In genomic region chr15:68875377-68876116, GRCh38 we compare ENCODE assay signal across 8 cellular contexts. TPM values are rescaled to one million over a fixed set of nuclear protein-coding genes. Genes with fewer than 3 reads are reported as not detected.
DNase-seq lines count a peak whose midpoint lies in the region; ATAC-seq, FAIRE-seq and TF ChIP-seq lines count a peak whose summit lies in the region.

No MANE protein-coding gene starts in this region.

- ATAC-seq in activated naive CD8-positive, alpha-beta T cell treated with anti-CD3 and anti-CD28 coated beads, Interleukin-2, amount 50 U/mL, for 24 hours, result peak; percentile 84
- peak; percentile 94 to 99 (median 98) for ATAC-seq in pancreas
- no peak for ATAC-seq in HG02970 (IDR thresholded peaks at IDR 0.05; ENCODE audit: low FRiP score, unreplicated experiment)

- H3K9me3 Mint-ChIP-seq in activated naive CD8-positive, alpha-beta T cell treated with anti-CD3 and anti-CD28 coated beads, Interleukin-2, amount 50 U/mL, for 24 hours, result no peaks in the 10 kb centered on the region

- H3K4me3 Mint-ChIP-seq in activated naive CD8-positive, alpha-beta T cell treated with anti-CD3 and anti-CD28 coated beads, Interleukin-2, amount 50 U/mL, for 24 hours, result no peak overlapping the region

- H3K9me3 ChIP-seq in pancreas (no peaks in the 10 kb centered on the region), thymus (ENCODE audit: control insufficient read depth) (no peaks in the 10 kb centered on the region)

- 7 to 8% methylated on average over 31 of the region's 31 CpGs for WGBS in pancreas, 2 donors
- WGBS in thymus, result 25% methylated on average over 31 of the region's 31 CpGs

- no peak overlapping the region for H3K4me3 ChIP-seq in GM06990 (replicated peaks; ENCODE audit: low read depth, low read length)
- H3K4me3 ChIP-seq in pancreas, result peak overlapping the region in 2 of 4 donors; percentile 22 to 37
- peak overlapping the region; percentile 40 for H3K4me3 ChIP-seq in thymus (ENCODE audit: low read length)

- no peak overlapping the region for H3K27ac Mint-ChIP-seq in activated naive CD8-positive, alpha-beta T cell treated with anti-CD3 and anti-CD28 coated beads, Interleukin-2, amount 50 U/mL, for 24 hours

- intact Hi-C loops in cardiac septum (cut with DNase I) (loop anchor here (1.0 to 5.0 kb wide), 4 partner anchors 91 to 323 kb away; no protein-coding TSS in a partner anchor), pancreas (cut with DNase I) (loop anchor here in 2 of 3 donors (10.0 kb wide), 4 partner anchors 91 to 321 kb away; no protein-coding TSS in a partner anchor)

- H3K36me3 ChIP-seq in GM06990 (ENCODE audit: control insufficient read depth, insufficient read depth, low read length), result no peaks in the 10 kb centered on the region
- H3K36me3 ChIP-seq in pancreas, result no peaks in the 10 kb centered on the region
- H3K36me3 ChIP-seq in thymus (ENCODE audit: control insufficient read depth, insufficient read depth), result no peaks in the 10 kb centered on the region

- no peaks in the 10 kb centered on the region for H3K27me3 ChIP-seq in GM06990 (replicated peaks; ENCODE audit: control insufficient read depth, insufficient read depth, low read length)
- H3K27me3 ChIP-seq in pancreas, result no peaks in the 10 kb centered on the region
- no peaks in the 10 kb centered on the region for H3K27me3 ChIP-seq in thymus (ENCODE audit: control insufficient read depth, insufficient read depth)

- H3K27ac ChIP-seq in pancreas (no peak overlapping the region), thymus (ENCODE audit: low read depth) (no peak overlapping the region)

- peaks cover 2% of the 10 kb centered on the region for H3K4me1 Mint-ChIP-seq in activated naive CD8-positive, alpha-beta T cell treated with anti-CD3 and anti-CD28 coated beads, Interleukin-2, amount 50 U/mL, for 24 hours

- H3K36me3 Mint-ChIP-seq in activated naive CD8-positive, alpha-beta T cell treated with anti-CD3 and anti-CD28 coated beads, Interleukin-2, amount 50 U/mL, for 24 hours (ENCODE audit: low read depth), result no peaks in the 10 kb centered on the region

- no peaks in the 10 kb centered on the region for H3K4me1 ChIP-seq in pancreas
- H3K4me1 ChIP-seq in thymus (ENCODE audit: control insufficient read depth, insufficient read depth, low read length), result no peaks in the 10 kb centered on the region

- H3K27me3 Mint-ChIP-seq in activated naive CD8-positive, alpha-beta T cell treated with anti-CD3 and anti-CD28 coated beads, Interleukin-2, amount 50 U/mL, for 24 hours, result peaks cover 26% of the 10 kb centered on the region

- no peak for FAIRE-seq in pancreas (lab: Jason Lieb, UNC)

- peak; percentile 36 for DNase-seq in GM06990 (ENCODE audit: extremely low read depth, insufficient read length)
- DNase-seq in NCI-H1417 (lab: John Stamatoyannopoulos, UW), result peak; percentile 86 to 97 (median 88)
- peak; percentile 84 for DNase-seq in SW480 (ENCODE audit: low spot score)
- peak; percentile 90 for DNase-seq in activated naive CD8-positive, alpha-beta T cell treated with anti-CD3 and anti-CD28 coated beads, Interleukin-2, amount 50 U/mL, for 24 hours
- DNase-seq in cardiac septum (ENCODE audit: low spot score), result peak; percentile 95
- DNase-seq in pancreas, result peak; percentile 83 to 99 (median 94)

- TF ChIP-seq CTCF in GM06990 (IDR thresholded peaks at IDR 0.05; ENCODE audit: insufficient read depth, low read length, poor library complexity, severe bottlenecking) (peak; percentile 88), pancreas (IDR thresholded peaks at IDR 0.05) (peak; percentile 78 to 87 (median 84))

RNA-seq across cellular contexts. Expression of gene SPESP1, which starts 54.8 kb away (rescaled TPM):
- total RNA-seq in cardiac septum, result 1.8 TPM
- total RNA-seq in pancreas, result 1 to 10 TPM in 2 of 6 donors, under 1 TPM in 4; 0.28 to 1.5 (median 0.84) TPM
- polyA plus RNA-seq in pancreas, result under 1 TPM; 0.61 to 0.80 TPM
- polyA plus RNA-seq in thymus, result 3.8 TPM

RNA-seq across cellular contexts. Expression of gene ANP32A, which starts 54.9 kb away (rescaled TPM):
- 180 TPM for total RNA-seq in cardiac septum
- 10 to 100 TPM; 26.9 to 64.3 (median 41.4) TPM for total RNA-seq in pancreas
- 10 to 100 TPM; 26.0 to 42.3 TPM for polyA plus RNA-seq in pancreas
- polyA plus RNA-seq in thymus, result 115 TPM

Comparison
In these comparisons a context has a peak if more than half of its experiments do, and no peak if none do; other contexts are left out.
1. DNase-seq: peak in every context shown above with its lines; median percentile 95 in cardiac septum; 94 in pancreas; 90 in activated naive CD8-positive, alpha-beta T cell treated with anti-CD3 and anti-CD28 coated beads, Interleukin-2, amount 50 U/mL, for 24 hours; 88 in NCI-H1417; 84 in SW480; 36 in GM06990.